ENCODE assay signal across 1 cellular context in the genomic region with DNA sequence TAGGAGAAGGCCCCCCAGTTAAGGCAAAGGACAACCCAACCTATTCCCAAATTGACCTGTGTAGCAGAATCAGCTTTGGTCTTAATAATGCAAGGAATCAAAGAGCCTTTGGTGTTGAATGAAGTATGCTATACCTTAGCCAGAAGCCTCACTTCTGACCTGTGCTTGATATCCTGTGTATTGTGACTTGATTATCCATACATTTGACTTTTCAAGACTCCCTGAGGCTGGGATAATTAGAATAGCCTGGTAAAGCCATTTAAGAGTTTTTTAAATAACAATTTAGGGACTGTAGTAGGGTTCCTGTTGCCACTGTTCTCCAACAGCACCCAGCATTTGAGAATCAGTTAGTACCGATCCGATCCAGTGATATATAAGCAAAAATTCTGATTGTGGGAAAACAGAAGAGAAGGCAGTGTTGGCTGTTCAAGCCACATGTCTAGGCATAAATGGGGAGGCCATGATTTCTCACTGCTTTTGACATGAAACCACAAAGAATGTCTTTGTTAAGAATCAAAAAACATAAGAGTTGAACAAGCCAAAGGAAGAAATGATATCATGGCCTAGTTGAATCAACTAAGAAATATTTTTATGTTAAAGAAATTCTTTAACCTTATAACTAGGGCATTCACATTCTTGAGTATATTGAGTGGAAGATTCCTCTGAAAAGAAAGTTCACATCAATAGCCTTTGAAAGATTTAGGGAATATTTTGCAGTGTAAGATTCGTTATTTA.
TF ChIP-seq lines count a peak whose summit lies in the region.

No MANE protein-coding gene starts in this region.

TF ChIP-seq in GM23338, 12 proteins besides CTCF, POLR2A, EP300 and RAD21:
- TF ChIP-seq, protein P1, sequence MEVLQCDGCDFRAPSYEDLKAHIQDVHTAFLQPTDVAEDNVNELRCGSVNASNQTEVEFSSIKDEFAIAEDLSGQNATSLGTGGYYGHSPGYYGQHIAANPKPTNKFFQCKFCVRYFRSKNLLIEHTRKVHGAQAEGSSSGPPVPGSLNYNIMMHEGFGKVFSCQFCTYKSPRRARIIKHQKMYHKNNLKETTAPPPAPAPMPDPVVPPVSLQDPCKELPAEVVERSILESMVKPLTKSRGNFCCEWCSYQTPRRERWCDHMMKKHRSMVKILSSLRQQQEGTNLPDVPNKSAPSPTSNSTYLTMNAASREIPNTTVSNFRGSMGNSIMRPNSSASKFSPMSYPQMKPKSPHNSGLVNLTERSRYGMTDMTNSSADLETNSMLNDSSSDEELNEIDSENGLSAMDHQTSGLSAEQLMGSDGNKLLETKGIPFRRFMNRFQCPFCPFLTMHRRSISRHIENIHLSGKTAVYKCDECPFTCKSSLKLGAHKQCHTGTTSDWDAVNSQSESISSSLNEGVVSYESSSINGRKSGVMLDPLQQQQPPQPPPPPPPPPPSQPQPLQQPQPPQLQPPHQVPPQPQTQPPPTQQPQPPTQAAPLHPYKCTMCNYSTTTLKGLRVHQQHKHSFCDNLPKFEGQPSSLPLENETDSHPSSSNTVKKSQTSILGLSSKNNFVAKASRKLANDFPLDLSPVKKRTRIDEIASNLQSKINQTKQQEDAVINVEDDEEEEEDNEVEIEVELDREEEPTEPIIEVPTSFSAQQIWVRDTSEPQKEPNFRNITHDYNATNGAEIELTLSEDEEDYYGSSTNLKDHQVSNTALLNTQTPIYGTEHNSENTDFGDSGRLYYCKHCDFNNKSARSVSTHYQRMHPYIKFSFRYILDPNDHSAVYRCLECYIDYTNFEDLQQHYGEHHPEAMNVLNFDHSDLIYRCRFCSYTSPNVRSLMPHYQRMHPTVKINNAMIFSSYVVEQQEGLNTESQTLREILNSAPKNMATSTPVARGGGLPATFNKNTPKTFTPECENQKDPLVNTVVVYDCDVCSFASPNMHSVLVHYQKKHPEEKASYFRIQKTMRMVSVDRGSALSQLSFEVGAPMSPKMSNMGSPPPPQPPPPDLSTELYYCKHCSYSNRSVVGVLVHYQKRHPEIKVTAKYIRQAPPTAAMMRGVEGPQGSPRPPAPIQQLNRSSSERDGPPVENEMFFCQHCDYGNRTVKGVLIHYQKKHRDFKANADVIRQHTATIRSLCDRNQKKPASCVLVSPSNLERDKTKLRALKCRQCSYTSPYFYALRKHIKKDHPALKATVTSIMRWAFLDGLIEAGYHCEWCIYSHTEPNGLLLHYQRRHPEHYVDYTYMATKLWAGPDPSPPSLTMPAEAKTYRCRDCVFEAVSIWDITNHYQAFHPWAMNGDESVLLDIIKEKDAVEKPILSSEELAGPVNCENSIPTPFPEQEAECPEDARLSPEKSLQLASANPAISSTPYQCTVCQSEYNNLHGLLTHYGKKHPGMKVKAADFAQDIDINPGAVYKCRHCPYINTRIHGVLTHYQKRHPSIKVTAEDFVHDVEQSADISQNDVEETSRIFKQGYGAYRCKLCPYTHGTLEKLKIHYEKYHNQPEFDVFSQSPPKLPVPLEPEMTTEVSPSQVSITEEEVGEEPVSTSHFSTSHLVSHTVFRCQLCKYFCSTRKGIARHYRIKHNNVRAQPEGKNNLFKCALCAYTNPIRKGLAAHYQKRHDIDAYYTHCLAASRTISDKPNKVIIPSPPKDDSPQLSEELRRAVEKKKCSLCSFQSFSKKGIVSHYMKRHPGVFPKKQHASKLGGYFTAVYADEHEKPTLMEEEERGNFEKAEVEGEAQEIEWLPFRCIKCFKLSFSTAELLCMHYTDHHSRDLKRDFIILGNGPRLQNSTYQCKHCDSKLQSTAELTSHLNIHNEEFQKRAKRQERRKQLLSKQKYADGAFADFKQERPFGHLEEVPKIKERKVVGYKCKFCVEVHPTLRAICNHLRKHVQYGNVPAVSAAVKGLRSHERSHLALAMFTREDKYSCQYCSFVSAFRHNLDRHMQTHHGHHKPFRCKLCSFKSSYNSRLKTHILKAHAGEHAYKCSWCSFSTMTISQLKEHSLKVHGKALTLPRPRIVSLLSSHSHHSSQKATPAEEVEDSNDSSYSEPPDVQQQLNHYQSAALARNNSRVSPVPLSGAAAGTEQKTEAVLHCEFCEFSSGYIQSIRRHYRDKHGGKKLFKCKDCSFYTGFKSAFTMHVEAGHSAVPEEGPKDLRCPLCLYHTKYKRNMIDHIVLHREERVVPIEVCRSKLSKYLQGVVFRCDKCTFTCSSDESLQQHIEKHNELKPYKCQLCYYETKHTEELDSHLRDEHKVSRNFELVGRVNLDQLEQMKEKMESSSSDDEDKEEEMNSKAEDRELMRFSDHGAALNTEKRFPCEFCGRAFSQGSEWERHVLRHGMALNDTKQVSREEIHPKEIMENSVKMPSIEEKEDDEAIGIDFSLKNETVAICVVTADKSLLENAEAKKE (CRISPR knock-in tag; IDR thresholded peaks at IDR 0.05) = no peak
- TF ChIP-seq NANOG (IDR thresholded peaks at IDR 0.05; ENCODE audit: borderline replicate concordance) (peak; percentile 95), EZH2 (IDR thresholded peaks at IDR 0.05; ENCODE audit: low read depth, unreplicated experiment) (no peak), JUNB (IDR thresholded peaks at IDR 0.05; ENCODE audit: unreplicated experiment) (no peak)
- TF ChIP-seq, protein P2, sequence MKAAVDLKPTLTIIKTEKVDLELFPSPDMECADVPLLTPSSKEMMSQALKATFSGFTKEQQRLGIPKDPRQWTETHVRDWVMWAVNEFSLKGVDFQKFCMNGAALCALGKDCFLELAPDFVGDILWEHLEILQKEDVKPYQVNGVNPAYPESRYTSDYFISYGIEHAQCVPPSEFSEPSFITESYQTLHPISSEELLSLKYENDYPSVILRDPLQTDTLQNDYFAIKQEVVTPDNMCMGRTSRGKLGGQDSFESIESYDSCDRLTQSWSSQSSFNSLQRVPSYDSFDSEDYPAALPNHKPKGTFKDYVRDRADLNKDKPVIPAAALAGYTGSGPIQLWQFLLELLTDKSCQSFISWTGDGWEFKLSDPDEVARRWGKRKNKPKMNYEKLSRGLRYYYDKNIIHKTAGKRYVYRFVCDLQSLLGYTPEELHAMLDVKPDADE (IDR thresholded peaks at IDR 0.05) = peak; percentile 80
TF ChIP-seq in GM23338: peak in this region for 2.
